1 cellular context compared by ENCODE assay signal in genomic region chr18:78319934-78320333, GRCh38.
A peak's percentile ranks its signal among the peaks of the same experiment; 100 is the strongest.
TF ChIP-seq lines count a peak whose summit lies in the region.

No MANE protein-coding gene starts in this region.

TF ChIP-seq in K562, 482 proteins besides CTCF, POLR2A, EP300 and RAD21 (continued from another document):
- TF ChIP-seq ATF3 (IDR thresholded peaks at IDR 0.05) (peak; percentile 58; the same call in 1 of the 2 replicates), ATF3 (CRISPR knock-in tag; conservative IDR thresholded peaks at IDR 0.05) (no peak), MCM3 (IDR thresholded peaks at IDR 0.05) (no peak), ETS1 (conservative IDR thresholded peaks at IDR 0.05; ENCODE audit: control insufficient read depth, low read depth, low read length) (no peak), ZC3H4 (CRISPR knock-in tag; IDR thresholded peaks at IDR 0.05; ENCODE audit: borderline replicate concordance) (no peak), HES1 (IDR thresholded peaks at IDR 0.05; ENCODE audit: low read depth) (no peak), CGGBP1 (CRISPR knock-in tag; IDR thresholded peaks at IDR 0.05) (no peak), SOX6 (IDR thresholded peaks at IDR 0.05) (peak; percentile 82; the same call in 1 of the 2 replicates), ATF7 (IDR thresholded peaks at IDR 0.05) (0 out of 2 replicates have a peak, but pooled peaks have one; percentile 27), TOE1 (IDR thresholded peaks at IDR 0.05; ENCODE audit: borderline replicate concordance) (no peak), TOE1 (CRISPR knock-in tag; IDR thresholded peaks at IDR 0.05; ENCODE audit: borderline replicate concordance, low read depth) (no peak), TAF1 (IDR thresholded peaks at IDR 0.05; ENCODE audit: control insufficient read depth, extremely low read depth, insufficient read depth, low read length, severe bottlenecking) (no peak), TCF3 (CRISPR knock-in tag; IDR thresholded peaks at IDR 0.05) (no peak), JUNB (CRISPR knock-in tag; conservative IDR thresholded peaks at IDR 0.05) (no peak), TCF7L2 (IDR thresholded peaks at IDR 0.05; ENCODE audit: low read depth, low read length) (no peak), NFRKB (IDR thresholded peaks at IDR 0.05; ENCODE audit: low read depth) (no peak), HIVEP1 (CRISPR knock-in tag; IDR thresholded peaks at IDR 0.05) (no peak), SRSF1 (IDR thresholded peaks at IDR 0.05; ENCODE audit: low read depth, low read length) (no peak), PKNOX1 (IDR thresholded peaks at IDR 0.05) (peak; percentile 62; the same call in 1 of the 2 replicates), ARID2 (IDR thresholded peaks at IDR 0.05) (no peak), CC2D1A (IDR thresholded peaks at IDR 0.05) (no peak), SP1 (CRISPR knock-in tag; IDR thresholded peaks at IDR 0.05) (no peak), MEF2D (tag; conservative IDR thresholded peaks at IDR 0.05; ENCODE audit: low read depth) (peak; percentile 92), ZNF584 (CRISPR knock-in tag; IDR thresholded peaks at IDR 0.05; ENCODE audit: low read depth) (no peak), TEAD2 (tag; IDR thresholded peaks at IDR 0.05) (no peak), ZBTB7A (IDR thresholded peaks at IDR 0.05; ENCODE audit: borderline replicate concordance, control insufficient read depth, low read depth, low read length) (no peak), ZNF395 (CRISPR knock-in tag; IDR thresholded peaks at IDR 0.05) (no peak), CEBPG (CRISPR knock-in tag; IDR thresholded peaks at IDR 0.05) (peak; percentile 66), CEBPG (tag; conservative IDR thresholded peaks at IDR 0.05 in 1 of 2, IDR thresholded peaks at IDR 0.05 in 1 of 2) (peak; percentile 80 to 89), ZNF134 (CRISPR knock-in tag; conservative IDR thresholded peaks at IDR 0.05) (no peak), ZMIZ1 (IDR thresholded peaks at IDR 0.05; ENCODE audit: low read depth in 2 of 2, low read length in 2 of 2) (no peak), MLX (CRISPR knock-in tag; conservative IDR thresholded peaks at IDR 0.05) (no peak), FOXJ2 (tag; IDR thresholded peaks at IDR 0.05) (no peak), ATF4 (CRISPR knock-in tag; IDR thresholded peaks at IDR 0.05) (peak; percentile 88), KDM2B (CRISPR knock-in tag; IDR thresholded peaks at IDR 0.05) (no peak), TARDBP (IDR thresholded peaks at IDR 0.05) (no peak), RBM25 (IDR thresholded peaks at IDR 0.05; ENCODE audit: low read depth, low read length, severe bottlenecking) (no peak), NRF1 (conservative IDR thresholded peaks at IDR 0.05 in 1 of 2, IDR thresholded peaks at IDR 0.05 in 1 of 2) (no peak), PCBP2 (IDR thresholded peaks at IDR 0.05; ENCODE audit: low read depth, low read length, poor library complexity, severe bottlenecking) (no peak), SMAD4 (CRISPR knock-in tag; conservative IDR thresholded peaks at IDR 0.05) (peak; percentile 44), ZKSCAN1 (IDR thresholded peaks at IDR 0.05; ENCODE audit: low read depth, low read length) (no peak), FOXK2 (conservative IDR thresholded peaks at IDR 0.05 in 1 of 2, IDR thresholded peaks at IDR 0.05 in 1 of 2; ENCODE audit: low read depth in 2 of 2) (no peak), ETV5 (CRISPR knock-in tag; IDR thresholded peaks at IDR 0.05; ENCODE audit: low read depth) (no peak), BCOR (IDR thresholded peaks at IDR 0.05) (no peak), SMC3 (conservative IDR thresholded peaks at IDR 0.05; ENCODE audit: insufficient read depth, low read depth, low read length) (no peak), TAF15 (IDR thresholded peaks at IDR 0.05; ENCODE audit: low read depth, low read length) (no peak), LCOR (CRISPR knock-in tag; IDR thresholded peaks at IDR 0.05) (no peak), RCOR1 (IDR thresholded peaks at IDR 0.05; ENCODE audit: borderline replicate concordance in 1 of 2, low read depth in 2 of 2, low read length in 2 of 2) (no peak), MEIS2 (IDR thresholded peaks at IDR 0.05; ENCODE audit: partially characterized antibody) (peak; percentile 83), SMARCA4 (IDR thresholded peaks at IDR 0.05) (no peak), ZNF311 (CRISPR knock-in tag; IDR thresholded peaks at IDR 0.05) (no peak), SMAD1 (IDR thresholded peaks at IDR 0.05; ENCODE audit: low read depth, low read length, partially characterized antibody) (no peak), USF2 (CRISPR knock-in tag; IDR thresholded peaks at IDR 0.05) (no peak), DMBX1 (CRISPR knock-in tag; IDR thresholded peaks at IDR 0.05; ENCODE audit: borderline replicate concordance) (no peak), DLX4 (CRISPR knock-in tag; IDR thresholded peaks at IDR 0.05) (no peak), ZNF445 (CRISPR knock-in tag; IDR thresholded peaks at IDR 0.05; ENCODE audit: low read depth) (no peak), ZFP36 (IDR thresholded peaks at IDR 0.05; ENCODE audit: low read depth, low read length, partially characterized antibody) (no peak), CEBPB (tag; IDR thresholded peaks at IDR 0.05) (no peak), CEBPZ (IDR thresholded peaks at IDR 0.05; ENCODE audit: borderline replicate concordance, low read depth, low read length) (no peak), CCAR2 (IDR thresholded peaks at IDR 0.05; ENCODE audit: low read depth, low read length) (no peak)
